Comparison of ENCODE assay signal across 8 cellular contexts in the genomic region with DNA sequence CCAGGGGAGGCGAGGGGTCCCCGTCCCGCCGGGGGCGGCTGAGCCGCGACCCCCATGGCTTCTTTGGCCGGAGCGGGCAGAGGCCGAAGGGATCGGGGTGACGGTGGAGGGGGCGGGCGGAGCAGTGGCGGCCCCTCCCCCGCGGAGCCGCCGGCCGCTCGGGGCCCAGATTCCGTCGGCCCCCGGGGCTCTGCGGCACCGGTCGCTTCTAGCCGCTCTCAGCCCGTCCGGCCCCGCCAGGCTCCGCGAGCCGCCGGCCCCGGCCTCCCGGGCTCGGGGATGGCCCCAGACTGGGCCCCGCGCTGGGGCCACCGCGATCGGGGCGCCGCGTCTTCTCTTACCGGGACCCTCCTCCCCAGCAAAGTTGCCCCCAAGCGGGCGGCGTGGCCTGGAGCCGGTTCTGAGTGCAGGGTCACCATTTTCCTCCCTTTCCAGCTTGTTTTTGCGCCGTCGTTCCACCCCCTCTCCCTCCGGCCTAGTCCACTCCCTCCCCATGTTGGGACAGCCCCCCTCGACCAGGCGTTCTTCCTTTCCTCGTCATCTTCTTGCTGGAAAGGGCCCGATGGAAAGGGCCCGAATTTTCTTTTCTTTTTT. TPM values are rescaled to one million over a fixed set of nuclear protein-coding genes. Genes with fewer than 3 reads are reported as not detected.
DNase-seq lines count a peak whose midpoint lies in the region; ATAC-seq, FAIRE-seq and TF ChIP-seq lines count a peak whose summit lies in the region.

No MANE protein-coding gene starts in this region.

- H3K9me3 Mint-ChIP-seq in GM23338 (no peaks in the 10 kb centered on the region; the same call in 2 of the 3 replicates), neural crest cell (no peaks in the 10 kb centered on the region)
- H3K9me3 Mint-ChIP-seq in activated naive CD4-positive, alpha-beta T cell treated with anti-CD3 and anti-CD28 coated beads for 36 hours = no peaks in the 10 kb centered on the region

- peaks cover 7% of the 10 kb centered on the region; the same call in 1 of the 2 replicates for H3F3A ChIP-seq in GM23338 (replicated peaks; ENCODE audit: low read depth)

- peak overlapping the region; percentile 79 for H3K4me3 ChIP-seq in GM23338

- H3K4me2 ChIP-seq in GM23338 = peak overlapping the region; percentile 89

- intact Hi-C loops in activated naive CD4-positive, alpha-beta T cell treated with anti-CD3 and anti-CD28 coated beads for 36 hours (cut with micrococcal nuclease) = loop anchor here (1.0 kb wide), 1 partner anchor 188 kb away; a partner anchor contains a TSS

- peaks cover 39% of the 10 kb centered on the region for H3K4me1 ChIP-seq in GM23338 (ENCODE audit: insufficient read depth)

- TF ChIP-seq CTCF in GM23338 (conservative IDR thresholded peaks at IDR 0.05; ENCODE audit: low read depth in 2 of 2) (no peak), neural crest cell (conservative IDR thresholded peaks at IDR 0.05) (no peak)

- H3K4me1 Mint-ChIP-seq in GM23338 (peaks cover 42% of the 10 kb centered on the region), neural crest cell (peaks cover 35% of the 10 kb centered on the region)
- peaks cover 46% of the 10 kb centered on the region for H3K4me1 Mint-ChIP-seq in activated naive CD4-positive, alpha-beta T cell treated with anti-CD3 and anti-CD28 coated beads for 36 hours (ENCODE audit: low read depth)

- H3K27me3 Mint-ChIP-seq in GM23338 (ENCODE audit: insufficient read depth, low read depth, poor library complexity) = peaks cover 8% of the 10 kb centered on the region
- H3K27me3 Mint-ChIP-seq in activated naive CD4-positive, alpha-beta T cell treated with anti-CD3 and anti-CD28 coated beads for 36 hours (ENCODE audit: low read depth) = no peaks in the 10 kb centered on the region
- H3K27me3 Mint-ChIP-seq in neural crest cell (ENCODE audit: low read depth) = no peaks in the 10 kb centered on the region

- CTCF ChIA-PET in activated naive CD4-positive, alpha-beta T cell treated with anti-CD3 and anti-CD28 coated beads for 36 hours (lab: Charles Lee) = interaction anchor here (0.5 to 1.0 kb wide), 5 partner anchors 18 to 239 kb away, joined by 3 to 5 read pairs (median 4); no protein-coding TSS in a partner anchor

- peak overlapping the region; percentile 60; the same call in 1 of the 2 replicates for H2AFZ ChIP-seq in GM23338

- H3K36me3 Mint-ChIP-seq in GM23338 (ENCODE audit: low read depth) (no peaks in the 10 kb centered on the region; the same call in 2 of the 3 replicates), neural crest cell (ENCODE audit: low read depth) (no peaks in the 10 kb centered on the region)
- peaks cover 27% of the 10 kb centered on the region for H3K36me3 Mint-ChIP-seq in activated naive CD4-positive, alpha-beta T cell treated with anti-CD3 and anti-CD28 coated beads for 36 hours (ENCODE audit: low read depth)

- H3K27ac Mint-ChIP-seq in GM23338 (peak overlapping the region; percentile 96), neural crest cell (ENCODE audit: unreplicated experiment) (peak overlapping the region; percentile 97)
- peak overlapping the region; percentile 99 for H3K27ac Mint-ChIP-seq in activated naive CD4-positive, alpha-beta T cell treated with anti-CD3 and anti-CD28 coated beads for 36 hours

- ATAC-seq in GM23338 (peak; percentile 54), GM18517 (IDR thresholded peaks at IDR 0.05; ENCODE audit: unreplicated experiment) (no peak)

- FAIRE-seq in frontal cortex (lab: Jason Lieb, UNC) = no peak

- no peaks in the 10 kb centered on the region for H4K20me1 ChIP-seq in GM23338 (replicated peaks; ENCODE audit: insufficient read depth)

- DNase-seq in ELR (ENCODE audit: low read depth) (peak; percentile 85), GM23338 (ENCODE audit: low spot score) (peak; percentile 57), M059J (ENCODE audit: low read depth) (peak; percentile 66), frontal cortex (ENCODE audit: low spot score in 2 of 2) (peak; percentile 37 to 50), neural crest cell (ENCODE audit: low read depth, low spot score) (peak; percentile 24), NCI-H2029 treated with DMSO at 0.1 percent for 48 hours (lab: John Stamatoyannopoulos, UW) (no peak)
- peak; percentile 52 for DNase-seq in activated naive CD4-positive, alpha-beta T cell treated with anti-CD3 and anti-CD28 coated beads for 36 hours

- no peaks in the 10 kb centered on the region for H3K36me3 ChIP-seq in GM23338 (ENCODE audit: insufficient read depth)

- H3K79me2 ChIP-seq in GM23338 (replicated peaks; ENCODE audit: insufficient read depth) = peaks cover 49% of the 10 kb centered on the region

- H3K9me2 ChIP-seq in GM23338 (ENCODE audit: insufficient read depth) = no peaks in the 10 kb centered on the region

- H3K27me3 ChIP-seq in GM23338 (ENCODE audit: insufficient read depth) = no peaks in the 10 kb centered on the region

- peak overlapping the region; percentile 96 for H3K27ac ChIP-seq in GM23338 (ENCODE audit: low read depth)

- H3K4me3 Mint-ChIP-seq in GM23338 = peak overlapping the region; percentile 95
- peak overlapping the region; percentile 98 for H3K4me3 Mint-ChIP-seq in activated naive CD4-positive, alpha-beta T cell treated with anti-CD3 and anti-CD28 coated beads for 36 hours
- H3K4me3 Mint-ChIP-seq in neural crest cell = peak overlapping the region; percentile 99

TF ChIP-seq in GM23338, 12 proteins besides CTCF, POLR2A, EP300 and RAD21:
- 0 out of 2 replicates have a peak, but pooled peaks have one; percentile 17 for TF ChIP-seq POLR2AphosphoS5 (IDR thresholded peaks at IDR 0.05; ENCODE audit: low read depth)
- TF ChIP-seq, protein P1, sequence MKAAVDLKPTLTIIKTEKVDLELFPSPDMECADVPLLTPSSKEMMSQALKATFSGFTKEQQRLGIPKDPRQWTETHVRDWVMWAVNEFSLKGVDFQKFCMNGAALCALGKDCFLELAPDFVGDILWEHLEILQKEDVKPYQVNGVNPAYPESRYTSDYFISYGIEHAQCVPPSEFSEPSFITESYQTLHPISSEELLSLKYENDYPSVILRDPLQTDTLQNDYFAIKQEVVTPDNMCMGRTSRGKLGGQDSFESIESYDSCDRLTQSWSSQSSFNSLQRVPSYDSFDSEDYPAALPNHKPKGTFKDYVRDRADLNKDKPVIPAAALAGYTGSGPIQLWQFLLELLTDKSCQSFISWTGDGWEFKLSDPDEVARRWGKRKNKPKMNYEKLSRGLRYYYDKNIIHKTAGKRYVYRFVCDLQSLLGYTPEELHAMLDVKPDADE (IDR thresholded peaks at IDR 0.05) = no peak
TF ChIP-seq in GM23338: peak in this region for 1.

RNA-seq across cellular contexts. Expression of a gene that starts 0.8 kb away (rescaled TPM):
- total RNA-seq in GM23338 (2014; rRNA removed; shearing (Covaris generic)) = 27.0 and 31.9 TPM in 2 replicates
- polyA plus RNA-seq in GM23338 (2016; fragmentation: Nextera tagmentation; extraction: Ambion mirVana) = 10.6 and 12.6 TPM in 2 replicates
- total RNA-seq in M059J (2014; rRNA removed; shearing (Covaris generic)) = 12.4 and 34.5 TPM in 2 replicates
- total RNA-seq in activated naive CD4-positive, alpha-beta T cell treated with anti-CD3 and anti-CD28 coated beads for 36 hours = 10 to 100 TPM; 33.0 to 34.0 TPM
- total RNA-seq in frontal cortex = 14.7 TPM
- 25.6 and 28.8 TPM in 2 replicates for total RNA-seq in neural crest cell
